Comparison of ENCODE assay signal across 8 cellular contexts in genomic region chr6:154156135-154156948, GRCh38.
DNase-seq lines count a peak whose midpoint lies in the region; ATAC-seq, FAIRE-seq and TF ChIP-seq lines count a peak whose summit lies in the region.

No MANE protein-coding gene starts in this region.

- H3K27me3 Mint-ChIP-seq in neural crest cell (ENCODE audit: low read depth), result no peaks in the 10 kb centered on the region

- H3K36me3 Mint-ChIP-seq in neural crest cell (ENCODE audit: low read depth), result no peaks in the 10 kb centered on the region

- H3K4me1 Mint-ChIP-seq in neural crest cell, result peaks cover 17% of the 10 kb centered on the region

- peak; percentile 87 for FAIRE-seq in GM19239 (lab: Jason Lieb, UNC)
- FAIRE-seq in urothelium cell line (lab: Jason Lieb, UNC), result no peak

- H3K27ac Mint-ChIP-seq in neural crest cell (ENCODE audit: unreplicated experiment), result no peak overlapping the region

- H3K9me3 Mint-ChIP-seq in neural crest cell, result peaks cover 4% of the 10 kb centered on the region

- no peak overlapping the region for H3K4me3 ChIP-seq in epithelial cell of esophagus (ENCODE audit: low read length)

- peak; percentile 88 for ATAC-seq in HG03280 (IDR thresholded peaks at IDR 0.05; ENCODE audit: unreplicated experiment)

- DNase-seq in CD1c-positive myeloid dendritic cell (ENCODE audit: extremely low spot score) (peak; percentile 58), GM19239 (ENCODE audit: insufficient read length, low spot score) (no peak), NCI-H748 treated with DMSO at 0.1 percent for 48 hours (lab: John Stamatoyannopoulos, UW) (peak; percentile 80), epithelial cell of esophagus (ENCODE audit: low read depth) (peak; percentile 60), neural crest cell (ENCODE audit: low read depth, low spot score) (peak; percentile 8), urothelium cell line (ENCODE audit: low spot score) (peak; percentile 55)
- DNase-seq in activated CD8-positive, alpha-beta memory T cell treated with anti-CD3 and anti-CD28 coated beads for 24 hours, result peak; percentile 81

- no peak overlapping the region for H3K4me3 Mint-ChIP-seq in neural crest cell

- TF ChIP-seq CTCF in epithelial cell of esophagus (IDR thresholded peaks at IDR 0.05; ENCODE audit: insufficient read depth, low read depth, low read length, missing control alignments), result peak; percentile 85
- TF ChIP-seq CTCF in neural crest cell (conservative IDR thresholded peaks at IDR 0.05), result peak; percentile 54
